ENCODE assay signal across 1 cellular context in genomic region chrX:154017766-154018517, GRCh38.
TF ChIP-seq lines count a peak whose summit lies in the region.

No MANE protein-coding gene starts in this region.

TF ChIP-seq in endothelial cell of umbilical vein, 7 proteins besides CTCF, POLR2A, EP300 and RAD21:
- no peak for TF ChIP-seq JUN (IDR thresholded peaks at IDR 0.05; ENCODE audit: borderline replicate concordance, insufficient read depth, insufficient read length, low read depth)
- TF ChIP-seq MYC (IDR thresholded peaks at IDR 0.05; ENCODE audit: low read depth, low read length): no peak
- no peak for TF ChIP-seq FOS (IDR thresholded peaks at IDR 0.05; ENCODE audit: borderline replicate concordance, insufficient read depth, low read length)
- TF ChIP-seq GATA2 (IDR thresholded peaks at IDR 0.05; ENCODE audit: insufficient read depth, insufficient read length, low read depth, low read length): no peak
- no peak for TF ChIP-seq MAX (IDR thresholded peaks at IDR 0.05; ENCODE audit: insufficient read depth, insufficient read length)
- TF ChIP-seq EZH2 (IDR thresholded peaks at IDR 0.05; ENCODE audit: borderline replicate concordance, low read depth, low read length, severe bottlenecking): no peak
- no peak for TF ChIP-seq POLR2AphosphoS5 (IDR thresholded peaks at IDR 0.05; ENCODE audit: insufficient read depth, low read depth, low read length)
